Comparison of ENCODE assay signal across 9 cellular contexts in genomic region chr13:101415358-101416174, GRCh38. TPM values are rescaled to one million over a fixed set of nuclear protein-coding genes. Genes with fewer than 3 reads are reported as not detected.
DNase-seq lines count a peak whose midpoint lies in the region; ATAC-seq, FAIRE-seq and TF ChIP-seq lines count a peak whose summit lies in the region.
"Had no signal": no experiment of that assay in that cellular context is flagged by ENCODE, and none has a peak within 500 bp of the region (broad histone marks: within the 10 kb centered on the region; RNA-seq: fewer than 3 reads in every experiment).

No MANE protein-coding gene starts in this region.

- no peak overlapping the region for H3K9ac ChIP-seq in GM12878 (ENCODE audit: control insufficient read depth, insufficient read depth, low read length)

- intact Hi-C loops in GM12878 (cut with micrococcal nuclease; ENCODE audit: unreplicated experiment): no loop called here
- intact Hi-C loops in left lung (cut with DNase I): no loop called here
- intact Hi-C loops in upper lobe of right lung (cut with DNase I): no loop called here

- SMC1A ChIA-PET in GM12878 (lab: Charles Lee; ENCODE audit: uncharacterized antibody, unreplicated experiment): no interaction called here

- TF ChIP-seq RAD21 in GM12878 (IDR thresholded peaks at IDR 0.05; ENCODE audit: insufficient read depth, low read depth, low read length): no peak

- H3K4me1 Mint-ChIP-seq in activated naive CD8-positive, alpha-beta T cell (ENCODE audit: low read depth): peaks cover 1% of the 10 kb centered on the region
- H3K4me1 Mint-ChIP-seq in activated naive CD8-positive, alpha-beta T cell treated with anti-CD3 and anti-CD28 coated beads for 36 hours: peaks cover 3% of the 10 kb centered on the region
- H3K4me1 Mint-ChIP-seq: central memory CD8-positive, alpha-beta T cell had no signal

- TF ChIP-seq EP300 in GM12878 (IDR thresholded peaks at IDR 0.05; ENCODE audit: borderline replicate concordance in 1 of 2, control insufficient read depth in 1 of 2, low read depth in 2 of 2, low read length in 2 of 2): no peak

- TF ChIP-seq CTCF in GM12878 (IDR thresholded peaks at IDR 0.05 in 2 of 3, conservative IDR thresholded peaks at IDR 0.05 in 1 of 3; ENCODE audit: control insufficient read depth in 2 of 3, extremely low read depth in 1 of 3, insufficient read depth in 1 of 3, low read depth in 3 of 3, low read length in 3 of 3): no peak
- TF ChIP-seq CTCF in left lung (IDR thresholded peaks at IDR 0.05): no peak
- no peak for TF ChIP-seq CTCF in upper lobe of right lung (IDR thresholded peaks at IDR 0.05)

- no peak overlapping the region for H3K4me2 ChIP-seq in GM12878 (ENCODE audit: control insufficient read depth, insufficient read depth)

- no peak overlapping the region for H3K27ac ChIP-seq in GM12878 (ENCODE audit: control insufficient read depth, insufficient read depth)
- no peak overlapping the region for H3K27ac ChIP-seq in left lung
- no peak overlapping the region for H3K27ac ChIP-seq in upper lobe of right lung

- H3K27me3 ChIP-seq in GM12878 (replicated peaks in 1 of 2; ENCODE audit: control insufficient read depth in 2 of 2, insufficient read depth in 2 of 2, low read length in 1 of 2) (no peaks in the 10 kb centered on the region; a peak in 1 of 4 replicates), left lung (peaks cover 21 to 53% of the 10 kb centered on the region in 2 donors), upper lobe of right lung (peaks cover 25% of the 10 kb centered on the region)

- no peak overlapping the region for H2AFZ ChIP-seq in GM12878 (ENCODE audit: control insufficient read depth, low read depth, low read length)

- H3K36me3 Mint-ChIP-seq in activated naive CD8-positive, alpha-beta T cell: no peaks in the 10 kb centered on the region
- no peaks in the 10 kb centered on the region for H3K36me3 Mint-ChIP-seq in activated naive CD8-positive, alpha-beta T cell treated with anti-CD3 and anti-CD28 coated beads for 36 hours

- POLR2A ChIA-PET in GM12878 (lab: Charles Lee): no interaction called here

- peak overlapping the region; percentile 27 for H3K4me3 Mint-ChIP-seq in activated naive CD8-positive, alpha-beta T cell
- no peak overlapping the region for H3K4me3 Mint-ChIP-seq in activated naive CD8-positive, alpha-beta T cell treated with anti-CD3 and anti-CD28 coated beads for 36 hours
- H3K4me3 Mint-ChIP-seq: central memory CD8-positive, alpha-beta T cell had no signal

- ATAC-seq in GM12878 (peak; percentile 55), left lung (no peak), upper lobe of right lung (peak; percentile 44), GM18907 (IDR thresholded peaks at IDR 0.05; ENCODE audit: unreplicated experiment) (no peak)

- DNase-seq in activated naive CD8-positive, alpha-beta T cell treated with anti-CD3 and anti-CD28 coated beads for 36 hours: no peak
- DNase-seq in GM12878 (ENCODE audit: low read depth, low spot score): no peak
- DNase-seq in left lung: peak in 1 of 2 donors; percentile 56
- DNase-seq in upper lobe of right lung: no peak
- no peak for DNase-seq in EL
- DNase-seq in COR-L47 (lab: John Stamatoyannopoulos, UW): no peak

- H3K36me3 ChIP-seq in GM12878 (ENCODE audit: control insufficient read depth in 2 of 2, insufficient read depth in 2 of 2, low read length in 1 of 2): no peaks in the 10 kb centered on the region
- H3K36me3 ChIP-seq in left lung: no peaks in the 10 kb centered on the region
- no peaks in the 10 kb centered on the region for H3K36me3 ChIP-seq in upper lobe of right lung

- no peaks in the 10 kb centered on the region for H3K9me3 Mint-ChIP-seq in activated naive CD8-positive, alpha-beta T cell (ENCODE audit: low read depth)
- no peaks in the 10 kb centered on the region for H3K9me3 Mint-ChIP-seq in activated naive CD8-positive, alpha-beta T cell treated with anti-CD3 and anti-CD28 coated beads for 36 hours
- H3K9me3 Mint-ChIP-seq: central memory CD8-positive, alpha-beta T cell had no signal

- no peak overlapping the region for H3K27ac Mint-ChIP-seq in activated naive CD8-positive, alpha-beta T cell
- H3K27ac Mint-ChIP-seq in activated naive CD8-positive, alpha-beta T cell treated with anti-CD3 and anti-CD28 coated beads for 36 hours: no peak overlapping the region

- H3K27me3 Mint-ChIP-seq in activated naive CD8-positive, alpha-beta T cell: peaks cover 34% of the 10 kb centered on the region
- H3K27me3 Mint-ChIP-seq in activated naive CD8-positive, alpha-beta T cell treated with anti-CD3 and anti-CD28 coated beads for 36 hours: peaks cover 55% of the 10 kb centered on the region

- CTCF ChIA-PET in GM12878 (lab: Yijun Ruan, JAX): no interaction called here

- FAIRE-seq in GM12878 (lab: Jason Lieb, UNC): peak; percentile 18

- no peaks in the 10 kb centered on the region for H3K79me2 ChIP-seq in GM12878 (ENCODE audit: control insufficient read depth, insufficient read depth, low read length)

- H4K20me1 ChIP-seq in GM12878 (ENCODE audit: control insufficient read depth, insufficient read depth): no peaks in the 10 kb centered on the region

- WGBS in GM12878 (ENCODE audit: insufficient coverage, insufficient replicate concordance, low lambda C conversion rate, missing lambda C conversion rate): 13% methylated on average over 18 of the region's 43 CpGs

- BruUV-seq in GM12878 (replicated peaks; lab: Mats Ljungman, UMichigan): no TSS peak

- in situ Hi-C loops in GM12878 (cut with MboI): no loop called here

- H3K9me3 ChIP-seq in GM12878 (replicated peaks; ENCODE audit: control insufficient read depth, insufficient read depth, low read length) (no peaks in the 10 kb centered on the region), left lung (no peaks in the 10 kb centered on the region), upper lobe of right lung (no peaks in the 10 kb centered on the region)

- RAD21 ChIA-PET in GM12878 (lab: Charles Lee; ENCODE audit: unreplicated experiment): no interaction called here

- TF ChIP-seq POLR2A in GM12878 (IDR thresholded peaks at IDR 0.05; ENCODE audit: low read depth, low read length): no peak

- H3K4me1 ChIP-seq in GM12878 (ENCODE audit: control insufficient read depth, insufficient read depth, low read length): no peaks in the 10 kb centered on the region
- H3K4me1 ChIP-seq in left lung: peaks cover 0 to 6% of the 10 kb centered on the region in 2 donors
- no peaks in the 10 kb centered on the region for H3K4me1 ChIP-seq in upper lobe of right lung

- no peak overlapping the region for H3K4me3 ChIP-seq in GM12878
- peak overlapping the region; percentile 30 to 33 for H3K4me3 ChIP-seq in left lung
- peak overlapping the region; percentile 52 for H3K4me3 ChIP-seq in upper lobe of right lung

TF ChIP-seq in GM12878, 131 proteins besides CTCF, POLR2A, EP300 and RAD21 (continues in another document):
- no peak for TF ChIP-seq PML (IDR thresholded peaks at IDR 0.05; ENCODE audit: low read length)
- TF ChIP-seq TCF12 (IDR thresholded peaks at IDR 0.05; ENCODE audit: low read depth, low read length): no peak
- no peak for TF ChIP-seq MEF2B (IDR thresholded peaks at IDR 0.05; ENCODE audit: partially characterized antibody, poor library complexity, severe bottlenecking)
- TF ChIP-seq JUND (IDR thresholded peaks at IDR 0.05; ENCODE audit: low read depth, low read length): no peak
- TF ChIP-seq ZBED1 (IDR thresholded peaks at IDR 0.05; ENCODE audit: borderline replicate concordance): no peak
- TF ChIP-seq CHD2 (IDR thresholded peaks at IDR 0.05; ENCODE audit: borderline replicate concordance, low read depth, low read length): no peak
- no peak for TF ChIP-seq RCOR1 (conservative IDR thresholded peaks at IDR 0.05; ENCODE audit: low read depth, low read length)

RNA-seq across cellular contexts. Expression of gene NALCN, which starts 0.7 kb away (rescaled TPM):
- not detected for total RNA-seq in activated naive CD8-positive, alpha-beta T cell treated with anti-CD3 and anti-CD28 coated beads for 36 hours
- not detected in 2 replicates for total RNA-seq in GM12878 (2013; cell fraction: nucleolus; rRNA removed)
- not detected in 2 replicates for total RNA-seq in GM12878 (2014; rRNA removed)
- not detected in 2 replicates for total RNA-seq in GM12878 (2014; rRNA removed; fragmentation: Illumina TruSeq; extraction: Trizol)
- total RNA-seq in GM12878 (2021): 0.05 TPM in 1 of 2 replicates, not detected in the other
- not detected for polyA plus RNA-seq in GM12878 (2011; ENCODE audit: low read depth)
- not detected in 2 replicates for polyA plus RNA-seq in GM12878 (2011; rRNA removed)
- not detected in 2 replicates for polyA plus RNA-seq in GM12878 (2011; cell fraction: cytosol; rRNA removed)
- not detected in 2 replicates for polyA plus RNA-seq in GM12878 (2011; cell fraction: nucleus; rRNA removed)
- polyA plus RNA-seq in GM12878 (2012): not detected in 2 replicates
- polyA plus RNA-seq in GM12878 (2014; fragmentation: Illumina TruSeq; extraction: Trizol): not detected in 2 replicates
- polyA plus RNA-seq in GM12878 (2014; fragmentation: Nextera tagmentation; extraction: Ambion mirVana): under 1 TPM in 1 of 2 experiments, not detected in 1; under 0.01 TPM
- 0.04 TPM in 1 of 2 replicates, not detected in the other for polyA plus RNA-seq in GM12878 (2014; rRNA removed)
- not detected for polyA plus RNA-seq in GM12878 (2016; fragmentation: Nextera tagmentation; extraction: Ambion mirVana)
- not detected in 2 replicates for polyA minus RNA-seq in GM12878 (2011; rRNA and poly(A)+ RNA removed)
- not detected in 2 replicates for polyA minus RNA-seq in GM12878 (2011; cell fraction: cytosol; rRNA and poly(A)+ RNA removed)
- not detected in 2 replicates for polyA minus RNA-seq in GM12878 (2011; cell fraction: nucleus; rRNA and poly(A)+ RNA removed)
- total RNA-seq in left lung: 1 to 10 TPM in 1 of 2 donors, under 1 TPM in 1; 0.81 to 1.9 TPM
- 3.5 TPM for total RNA-seq in upper lobe of right lung

RNA-seq across cellular contexts. Expression of gene ITGBL1, which starts 36.9 kb away (rescaled TPM):
- total RNA-seq in activated naive CD8-positive, alpha-beta T cell treated with anti-CD3 and anti-CD28 coated beads for 36 hours: not detected
- 0.52 and 0.98 TPM in 2 replicates for total RNA-seq in GM12878 (2013; cell fraction: nucleolus; rRNA removed)
- total RNA-seq in GM12878 (2014; rRNA removed): 0.16 and 0.17 TPM in 2 replicates
- 0.28 and 0.31 TPM in 2 replicates for total RNA-seq in GM12878 (2014; rRNA removed; fragmentation: Illumina TruSeq; extraction: Trizol)
- total RNA-seq in GM12878 (2021): 0.16 and 0.28 TPM in 2 replicates
- polyA plus RNA-seq in GM12878 (2011; ENCODE audit: low read depth): not detected
- 2.8 and 3.5 TPM in 2 replicates for polyA plus RNA-seq in GM12878 (2011; rRNA removed)
- 0.82 and 0.97 TPM in 2 replicates for polyA plus RNA-seq in GM12878 (2011; cell fraction: cytosol; rRNA removed)
- polyA plus RNA-seq in GM12878 (2011; cell fraction: nucleus; rRNA removed): 3.7 and 4.9 TPM in 2 replicates
- polyA plus RNA-seq in GM12878 (2012): not detected in 2 replicates
- polyA plus RNA-seq in GM12878 (2014; fragmentation: Illumina TruSeq; extraction: Trizol): 0.08 and 0.18 TPM in 2 replicates
- not detected for polyA plus RNA-seq in GM12878 (2014; fragmentation: Nextera tagmentation; extraction: Ambion mirVana)
- 0.10 and 0.20 TPM in 2 replicates for polyA plus RNA-seq in GM12878 (2014; rRNA removed)
- under 1 TPM in 1 of 2 experiments, not detected in 1; 0.67 TPM for polyA plus RNA-seq in GM12878 (2016; fragmentation: Nextera tagmentation; extraction: Ambion mirVana)
- polyA minus RNA-seq in GM12878 (2011; rRNA and poly(A)+ RNA removed): 3.8 and 8.5 TPM in 2 replicates
- 0.42 TPM in 1 of 2 replicates, not detected in the other for polyA minus RNA-seq in GM12878 (2011; cell fraction: cytosol; rRNA and poly(A)+ RNA removed)
- 4.8 and 6.0 TPM in 2 replicates for polyA minus RNA-seq in GM12878 (2011; cell fraction: nucleus; rRNA and poly(A)+ RNA removed)
- 10 to 100 TPM in 1 of 2 donors, 1 to 10 TPM in 1; 7.0 to 50.0 TPM for total RNA-seq in left lung
- 43.6 TPM for total RNA-seq in upper lobe of right lung

Comparison
In these comparisons a context has a peak if more than half of its experiments do, and no peak if none do; other contexts are left out.
1. ATAC-seq: peak in GM12878 (single experiment) and upper lobe of right lung (single experiment); none in left lung (single experiment) and GM18907 (single experiment).
2. RNA of gene ITGBL1, which starts 36.9 kb away (total RNA-seq): 7.0 to 50.0 TPM in left lung and 43.6 TPM in upper lobe of right lung (single experiment); 0.16 to 0.98 TPM in GM12878 and not detected in activated naive CD8-positive, alpha-beta T cell treated with anti-CD3 and anti-CD28 coated beads for 36 hours; every median in the first group is over 4 times any median in the second.